In the genomic region with DNA sequence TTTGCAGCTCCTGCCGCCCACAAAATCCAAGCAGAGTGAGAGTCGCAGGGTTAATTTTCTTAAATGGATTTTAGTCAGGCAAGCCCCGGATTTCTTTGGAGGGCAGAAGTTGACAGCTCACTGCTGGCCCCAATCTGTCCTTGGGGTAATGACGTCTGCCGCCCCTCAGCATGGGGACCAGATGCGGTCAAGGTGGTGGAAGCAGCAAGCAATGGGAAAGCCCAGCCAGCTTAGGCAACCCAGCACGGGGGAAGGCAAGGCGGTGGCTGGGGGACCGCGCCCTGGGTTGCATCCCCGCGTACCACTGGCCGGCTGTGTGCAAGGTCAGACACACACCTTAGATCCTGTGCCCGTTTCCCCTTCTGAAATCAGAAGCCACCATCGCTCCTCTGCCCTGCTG, we compare ENCODE assay signal across 14 cellular contexts.
"Had no signal": no experiment of that assay in that cellular context is flagged by ENCODE, and none has a peak within 500 bp of the region (broad histone marks: within the 10 kb centered on the region; RNA-seq: fewer than 3 reads in every experiment).

No MANE protein-coding gene starts in this region.

- H3K9me3 ChIP-seq: breast epithelium, upper lobe of right lung had no signal

- H3K27ac ChIP-seq: breast epithelium, epithelial cell of prostate, gastroesophageal sphincter, heart right ventricle, right atrium auricular region, upper lobe of right lung had no signal

- H3K27me3 ChIP-seq: right atrium auricular region had no signal

- FAIRE-seq: small intestine had no signal

- H3K4me1 ChIP-seq: breast epithelium, gastroesophageal sphincter, upper lobe of right lung had no signal

- DNase-seq: activated CD4-positive, CD25-positive, alpha-beta regulatory T cell treated with anti-CD3 and anti-CD28 coated beads, Interleukin-2, amount 50 U/mL, for 72 hours; activated naive CD4-positive, alpha-beta T cell; activated naive CD8-positive, alpha-beta T cell treated with anti-CD3 and anti-CD28 coated beads, Interleukin-2, amount 10 ng/mL, durations not matched to agents 7 days and 5 days; activated T-cell treated with anti-CD3 and anti-CD28 coated beads for 4 hours; heart right ventricle; left colon; naive B cell; small intestine; stimulated activated naive CD8-positive, alpha-beta T cell treated with anti-CD3 and anti-CD28 coated beads, Interleukin-15, amount 100 ng/mL, for 72 hours; upper lobe of right lung had no signal

- H3K4me3 ChIP-seq: breast epithelium, gastroesophageal sphincter, heart right ventricle, right atrium auricular region, upper lobe of right lung had no signal

- H3K36me3 ChIP-seq: breast epithelium, gastroesophageal sphincter, heart right ventricle, right atrium auricular region, upper lobe of right lung had no signal
